11 cellular contexts compared by ENCODE assay signal in genomic region chr9:114238919-114239879, GRCh38.
DNase-seq lines count a peak whose midpoint lies in the region; ATAC-seq, FAIRE-seq and TF ChIP-seq lines count a peak whose summit lies in the region.
"Had no signal": no experiment of that assay in that cellular context is flagged by ENCODE, and none has a peak within 500 bp of the region (broad histone marks: within the 10 kb centered on the region; RNA-seq: fewer than 3 reads in every experiment).

No MANE protein-coding gene starts in this region.

- H3K27ac Mint-ChIP-seq in activated naive CD8-positive, alpha-beta T cell treated with anti-CD3 and anti-CD28 coated beads for 36 hours, result no peak overlapping the region

- no peak overlapping the region for H3K4me2 ChIP-seq in HepG2 (ENCODE audit: low read depth, low read length)

- H4K20me1 ChIP-seq in HepG2 (ENCODE audit: insufficient read depth, low read length), result no peaks in the 10 kb centered on the region

- TF ChIP-seq POLR2A in HepG2 (IDR thresholded peaks at IDR 0.05; ENCODE audit: insufficient read depth in 1 of 2, low read depth in 2 of 2, low read length in 2 of 2), result no peak
- TF ChIP-seq POLR2A in spleen (IDR thresholded peaks at IDR 0.05), result no peak

- no peaks in the 10 kb centered on the region for H3K9me3 ChIP-seq in HepG2 (ENCODE audit: low read length)
- H3K9me3 ChIP-seq in spleen, result no peaks in the 10 kb centered on the region
- H3K9me3 ChIP-seq: transverse colon had no signal

- no peak for TF ChIP-seq RAD21 in HepG2 (CRISPR knock-in tag; IDR thresholded peaks at IDR 0.05)

- 96% methylated on average over 12 of the region's 14 CpGs for WGBS in HepG2 (ENCODE audit: low lambda C conversion rate)
- WGBS in spleen, 5 donors, result 44 to 56% (median 50%) methylated on average over 14 of the region's 14 CpGs

- no peak overlapping the region for H3K4me3 ChIP-seq in HepG2 (replicated peaks in 1 of 3; ENCODE audit: insufficient read depth in 1 of 3, low read depth in 2 of 3, low read length in 3 of 3)
- H3K4me3 ChIP-seq in spleen, result no peak overlapping the region
- H3K4me3 ChIP-seq: transverse colon had no signal

- no TSS peak for BruUV-seq in HepG2 (replicated peaks; lab: Mats Ljungman, UMichigan)

- peaks cover 2% of the 10 kb centered on the region for H3K4me1 Mint-ChIP-seq in activated naive CD8-positive, alpha-beta T cell treated with anti-CD3 and anti-CD28 coated beads for 36 hours

- H3K36me3 Mint-ChIP-seq in activated naive CD8-positive, alpha-beta T cell treated with anti-CD3 and anti-CD28 coated beads for 36 hours, result no peaks in the 10 kb centered on the region

- peaks cover 42 to 75% of the 10 kb centered on the region in 2 experiments for H3K36me3 ChIP-seq in HepG2 (replicated peaks in 1 of 2; ENCODE audit: control insufficient read depth in 1 of 2, insufficient read depth in 2 of 2, low read length in 2 of 2)
- no peaks in the 10 kb centered on the region for H3K36me3 ChIP-seq in spleen
- H3K36me3 ChIP-seq: transverse colon had no signal

- FAIRE-seq in HepG2 (lab: Jason Lieb, UNC), result no peak
- FAIRE-seq: colon had no signal

- intact Hi-C loops in HepG2 (cut with micrococcal nuclease; ENCODE audit: unreplicated experiment) (loop anchor here (5.0 kb wide), 1 partner anchor 132 kb away; no protein-coding TSS in a partner anchor), spleen (cut with DNase I; ENCODE audit: low total_unique reads) (no loop called here)

- H3K9me3 Mint-ChIP-seq in activated naive CD8-positive, alpha-beta T cell treated with anti-CD3 and anti-CD28 coated beads for 36 hours, result no peaks in the 10 kb centered on the region

- in situ Hi-C loops in HepG2 (cut with HindIII; ENCODE audit: extremely low pct_ligation_motif_present, low pct_unique_long_range_greater_than_20kb), result no loop called here

- H2AFZ ChIP-seq in HepG2 (ENCODE audit: low read length), result no peak overlapping the region

- no peak overlapping the region for H3K4me3 Mint-ChIP-seq in activated naive CD8-positive, alpha-beta T cell treated with anti-CD3 and anti-CD28 coated beads for 36 hours

- no peak for TF ChIP-seq EP300 in HepG2 (IDR thresholded peaks at IDR 0.05; ENCODE audit: low read depth in 2 of 2, low read length in 2 of 2)
- no peak for TF ChIP-seq EP300 in HepG2 (CRISPR knock-in tag; IDR thresholded peaks at IDR 0.05; ENCODE audit: borderline replicate concordance)

- H3K27me3 ChIP-seq in HepG2 (ENCODE audit: control insufficient read depth in 1 of 2, insufficient read depth in 2 of 2, low read length in 2 of 2) (no peaks in the 10 kb centered on the region), spleen (replicated peaks in 1 of 7) (peaks cover 0 to 16% (median 0%) of the 10 kb centered on the region in 7 donors)
- H3K27me3 ChIP-seq: transverse colon had no signal

- H3K27ac ChIP-seq in HepG2 (ENCODE audit: extremely low read length, insufficient read depth, low read length) (no peak overlapping the region), spleen (no peak overlapping the region)
- H3K27ac ChIP-seq: transverse colon had no signal

- H3K9ac ChIP-seq in HepG2 (ENCODE audit: insufficient read depth, low read depth, low read length), result no peak overlapping the region

- no peaks in the 10 kb centered on the region for H3K27me3 Mint-ChIP-seq in activated naive CD8-positive, alpha-beta T cell treated with anti-CD3 and anti-CD28 coated beads for 36 hours

- TF ChIP-seq CTCF in HepG2 (CRISPR knock-in tag; IDR thresholded peaks at IDR 0.05) (no peak), spleen (IDR thresholded peaks at IDR 0.05 in 8 of 11, conservative IDR thresholded peaks at IDR 0.05 in 3 of 11) (no peak), GM20000 (IDR thresholded peaks at IDR 0.05; ENCODE audit: extremely low read depth, missing control alignments) (no peak)

- H3K79me2 ChIP-seq in HepG2 (ENCODE audit: insufficient read depth, low read length), result no peaks in the 10 kb centered on the region

- POLR2A ChIA-PET in HepG2 (lab: Yijun Ruan, JAX), result no interaction called here

- CTCF ChIA-PET in HepG2 (lab: Yijun Ruan, JAX; ENCODE audit: low intra/inter-chr PET ratio, low total read pairs), result no interaction called here

- no peaks in the 10 kb centered on the region for H3K4me1 ChIP-seq in HepG2 (ENCODE audit: insufficient read depth, low read length)
- H3K4me1 ChIP-seq in spleen, result peaks cover 0 to 4% (median 0%) of the 10 kb centered on the region in 6 donors
- H3K4me1 ChIP-seq: transverse colon had no signal

- ATAC-seq in HepG2 (no peak; the same call in 2 of the 3 replicates), HG03460 (IDR thresholded peaks at IDR 0.05; ENCODE audit: unreplicated experiment) (no peak)

- DNase-seq in CMK (ENCODE audit: low read depth) (peak; percentile 73), M059J (ENCODE audit: low read depth) (peak; percentile 20), cerebellar cortex (ENCODE audit: low spot score) (peak; percentile 59), HepG2 (ENCODE audit: low spot score) (peak; percentile 20), spleen (no peak), GM20000 (ENCODE audit: low spot score) (no peak)
- DNase-seq in activated naive CD8-positive, alpha-beta T cell treated with anti-CD3 and anti-CD28 coated beads for 36 hours, result no peak
- DNase-seq: SW 1271, transverse colon had no signal

TF ChIP-seq in HepG2, 621 proteins besides CTCF, POLR2A, EP300 and RAD21:
- TF ChIP-seq ZNF629 (CRISPR knock-in tag; conservative IDR thresholded peaks at IDR 0.05), result peak; percentile 57
- TF ChIP-seq SSRP1 (CRISPR knock-in tag; IDR thresholded peaks at IDR 0.05), result 0 out of 2 replicates have a peak, but pooled peaks have one; percentile 67
- TF ChIP-seq ZBTB21 (CRISPR knock-in tag; IDR thresholded peaks at IDR 0.05), result no peak
- TF ChIP-seq RBM22 (optimal IDR thresholded peaks at IDR 0.05; ENCODE audit: low read length), result peak; percentile 13
- peak; percentile 89 for TF ChIP-seq ZBTB33 (CRISPR knock-in tag; IDR thresholded peaks at IDR 0.05)
- TF ChIP-seq RARA (CRISPR knock-in tag; IDR thresholded peaks at IDR 0.05), result no peak
- TF ChIP-seq ZBTB38 (CRISPR knock-in tag; IDR thresholded peaks at IDR 0.05), result peak; percentile 44; the same call in 1 of the 2 replicates
- peak; percentile 90 for TF ChIP-seq ZNF768 (CRISPR knock-in tag; IDR thresholded peaks at IDR 0.05)

Comparison
In these comparisons a context has a peak if more than half of its experiments do, and no peak if none do; other contexts are left out.
1. DNase-seq: peak in CMK (single experiment), M059J (single experiment), cerebellar cortex (single experiment) and HepG2 (single experiment); none in spleen (single experiment), activated naive CD8-positive, alpha-beta T cell treated with anti-CD3 and anti-CD28 coated beads for 36 hours (single experiment) and GM20000 (single experiment).